Comparison of ENCODE assay signal across 10 cellular contexts in genomic region chr10:4662576-4663161, GRCh38.
DNase-seq lines count a peak whose midpoint lies in the region; ATAC-seq and TF ChIP-seq lines count a peak whose summit lies in the region.
"Had no signal": no experiment of that assay in that cellular context is flagged by ENCODE, and none has a peak within 500 bp of the region (broad histone marks: within the 10 kb centered on the region; RNA-seq: fewer than 3 reads in every experiment).

No MANE protein-coding gene starts in this region.

- H3K36me3 ChIP-seq in RWPE2 (ENCODE audit: low read depth) (no peaks in the 10 kb centered on the region), OCI-LY7 (ENCODE audit: insufficient read depth, low read length) (no peaks in the 10 kb centered on the region)
- H3K36me3 ChIP-seq in effector memory CD4-positive, alpha-beta T cell (ENCODE audit: control insufficient read depth, insufficient read depth, low read length): no peaks in the 10 kb centered on the region

- no peak overlapping the region for H2AFZ ChIP-seq in OCI-LY7 (ENCODE audit: low read length)

- no peaks in the 10 kb centered on the region for H4K20me1 ChIP-seq in OCI-LY7 (ENCODE audit: insufficient read depth, low read length)

- H3K27ac ChIP-seq in RWPE2 (ENCODE audit: poor library complexity, severe bottlenecking): peak overlapping the region; percentile 99
- no peak overlapping the region for H3K27ac ChIP-seq in OCI-LY7 (ENCODE audit: low read depth, low read length, poor library complexity, severe bottlenecking)
- H3K27ac ChIP-seq in effector memory CD4-positive, alpha-beta T cell (ENCODE audit: insufficient read depth, low read length, poor library complexity, severe bottlenecking): no peak overlapping the region

- H3K4me1 ChIP-seq in RWPE2 (ENCODE audit: insufficient read depth, poor library complexity, severe bottlenecking): peaks cover 26% of the 10 kb centered on the region
- no peaks in the 10 kb centered on the region for H3K4me1 ChIP-seq in OCI-LY7 (ENCODE audit: insufficient read depth, low read length, poor library complexity, severe bottlenecking)
- H3K4me1 ChIP-seq in effector memory CD4-positive, alpha-beta T cell (ENCODE audit: control insufficient read depth, insufficient read depth, low read length, poor library complexity, severe bottlenecking): no peaks in the 10 kb centered on the region

- intact Hi-C loops in OCI-LY7 (cut with micrococcal nuclease; ENCODE audit: unreplicated experiment): no loop called here

- ATAC-seq in RWPE2 (ENCODE audit: low read depth): no peak
- no peak for ATAC-seq in HG03439 (IDR thresholded peaks at IDR 0.05; ENCODE audit: unreplicated experiment)

- TF ChIP-seq CTCF in RWPE2 (IDR thresholded peaks at IDR 0.05; ENCODE audit: poor library complexity, severe bottlenecking): no peak
- TF ChIP-seq CTCF in OCI-LY7 (conservative IDR thresholded peaks at IDR 0.05; ENCODE audit: low read length): no peak

- POLR2A ChIA-PET in OCI-LY7 (lab: Charles Lee): interaction anchor here (0.7 kb wide), 1 partner anchor 1171 kb away, joined by 3 read pairs; no protein-coding TSS in a partner anchor

- DNase-seq in Daoy (ENCODE audit: low read depth): peak; percentile 85
- DNase-seq in RWPE2 (ENCODE audit: low spot score): no peak
- DNase-seq in glomerular visceral epithelial cell (ENCODE audit: extremely low spot score): peak; percentile 79
- peak; percentile 31 for DNase-seq in retina
- no peak for DNase-seq in OCI-LY7 (ENCODE audit: low spot score)
- DNase-seq in NCI-H2196 (lab: John Stamatoyannopoulos, UW; ENCODE audit: unreplicated experiment): no peak
- DNase-seq in effector memory CD4-positive, alpha-beta T cell: no peak
- DNase-seq: activated CD4-positive, alpha-beta memory T cell treated with anti-CD3 and anti-CD28 coated beads, Interleukin-2, amount 10 ng/mL, durations not matched to agents 7 days and 5 days; GF-D8 had no signal

- no TSS peak for BruUV-seq in OCI-LY7 (replicated peaks; lab: Mats Ljungman, UMichigan)

- H3K9me3 ChIP-seq in RWPE2 (ENCODE audit: severe bottlenecking) (peaks cover 2% of the 10 kb centered on the region), OCI-LY7 (ENCODE audit: low read length) (no peaks in the 10 kb centered on the region)
- H3K9me3 ChIP-seq in effector memory CD4-positive, alpha-beta T cell (ENCODE audit: control insufficient read depth, low read length): no peaks in the 10 kb centered on the region

- no peak overlapping the region for H3K4me2 ChIP-seq in OCI-LY7 (ENCODE audit: low read length)

- no peaks in the 10 kb centered on the region for H3K79me2 ChIP-seq in OCI-LY7 (ENCODE audit: insufficient read depth, low read depth, low read length)

- H3K4me3 ChIP-seq in RWPE2 (ENCODE audit: severe bottlenecking) (no peak overlapping the region), OCI-LY7 (ENCODE audit: low read depth, low read length, poor library complexity, severe bottlenecking) (no peak overlapping the region)
- H3K4me3 ChIP-seq in effector memory CD4-positive, alpha-beta T cell (ENCODE audit: insufficient read depth, low read depth, low read length, poor library complexity, severe bottlenecking): no peak overlapping the region

- no peaks in the 10 kb centered on the region for H3K27me3 ChIP-seq in RWPE2 (ENCODE audit: insufficient read depth, poor library complexity, severe bottlenecking)
- no peaks in the 10 kb centered on the region for H3K27me3 ChIP-seq in effector memory CD4-positive, alpha-beta T cell (replicated peaks; ENCODE audit: control insufficient read depth, insufficient read depth, low read length, poor library complexity, severe bottlenecking)

- H3K9me2 ChIP-seq in OCI-LY7 (ENCODE audit: insufficient read depth, low read length): no peaks in the 10 kb centered on the region

- CTCF ChIA-PET in OCI-LY7 (lab: Charles Lee; ENCODE audit: unreplicated experiment): no interaction called here

Comparison
In these comparisons a context has a peak if more than half of its experiments do, and no peak if none do; other contexts are left out.
1. DNase-seq: peak in Daoy (single experiment), glomerular visceral epithelial cell (single experiment) and retina (single experiment); none in RWPE2 (single experiment), OCI-LY7 (single experiment), NCI-H2196 (single experiment) and effector memory CD4-positive, alpha-beta T cell (0 of 3).